In the genomic region with DNA sequence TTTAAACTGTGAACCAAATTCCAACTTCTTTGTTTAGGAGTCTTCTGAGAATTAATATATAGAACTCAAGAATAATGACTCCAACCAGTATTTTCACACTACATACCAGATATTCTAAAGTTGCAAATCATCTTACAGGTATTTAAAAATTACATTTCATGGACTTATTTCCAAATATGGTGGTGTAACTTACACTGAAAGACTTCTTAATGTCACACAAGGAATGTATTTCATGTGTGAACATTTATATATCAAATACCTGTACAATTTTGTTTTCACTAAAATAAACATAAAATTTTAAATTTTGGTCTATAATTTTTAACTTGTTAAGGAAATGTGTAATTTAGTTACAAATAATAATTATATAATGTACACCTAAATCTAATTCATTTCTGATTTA, we compare ENCODE assay signal across 28 cellular contexts. TPM values are rescaled to one million over a fixed set of nuclear protein-coding genes. Genes with fewer than 3 reads are reported as not detected.
A peak's percentile ranks its signal among the peaks of the same experiment; 100 is the strongest.
DNase-seq lines count a peak whose midpoint lies in the region; ATAC-seq, FAIRE-seq and TF ChIP-seq lines count a peak whose summit lies in the region.
"Had no signal": no experiment of that assay in that cellular context is flagged by ENCODE, and none has a peak within 500 bp of the region (broad histone marks: within the 10 kb centered on the region; RNA-seq: fewer than 3 reads in every experiment).

No MANE protein-coding gene starts in this region.

- H3K27ac ChIP-seq in A549, result no peak overlapping the region
- H3K27ac ChIP-seq in foreskin keratinocyte, result peak overlapping the region; percentile 4
- no peak overlapping the region for H3K27ac ChIP-seq in tibial artery
- H3K27ac ChIP-seq: BLaER1 treated with 17β-estradiol and CSF1 and Interleukin-3, amounts not matched to agents 10 nM and 100 nM had no signal

- peak overlapping the region; percentile 55 to 65 (median 60) for H3K4me3 Mint-ChIP-seq in nephron

- POLR2A ChIA-PET in A549 (lab: Yijun Ruan, JAX), result no interaction called here

- DNase-seq in A549 (ENCODE audit: low read depth in 1 of 2, low spot score in 1 of 2) (no peak), foreskin keratinocyte (peak in 1 of 2 donors; percentile 31), tibial artery (no peak)
- no peak for DNase-seq in activated CD8-positive, alpha-beta memory T cell treated with anti-CD3 and anti-CD28 coated beads for 24 hours
- DNase-seq in central memory CD4-positive, alpha-beta T cell, result no peak
- DNase-seq: AML-193; CD4-positive, alpha-beta T cell; COR-L47; DMS53; HCEC 1CT; IMR-90; Karpas-422; MV-4-11; NCI-H1105; NCI-H146; NCI-H1930; NCI-H446 treated with DMSO at 0.1 percent for 48 hours; NCI-H526; NCI-H82; NK-92 treated with Interleukin-12 subunit alpha and Interleukin-12 subunit beta, amount 100 ng/mL, for 24 hours; PC-3 had no signal

- peaks cover 16% of the 10 kb centered on the region for H3K27me3 ChIP-seq in Loucy (ENCODE audit: insufficient read depth, low read length, poor library complexity, severe bottlenecking)
- H3K27me3 ChIP-seq in foreskin keratinocyte, result no peaks in the 10 kb centered on the region
- H3K27me3 ChIP-seq in tibial artery, result no peaks in the 10 kb centered on the region
- H3K27me3 ChIP-seq: SJSA1 had no signal

- no peaks in the 10 kb centered on the region for H3K9me2 ChIP-seq in Loucy (replicated peaks; ENCODE audit: low read depth, low read length)

- ATAC-seq in A549 (no peak), foreskin keratinocyte (no peak), GM21717 (IDR thresholded peaks at IDR 0.05; ENCODE audit: unreplicated experiment) (no peak)
- ATAC-seq: PC-3, Right ventricle myocardium inferior had no signal

- no peaks in the 10 kb centered on the region for H3K36me3 Mint-ChIP-seq in nephron (ENCODE audit: low read depth)

- H3K4me1 ChIP-seq in A549 (peaks cover 3% of the 10 kb centered on the region; the same call in 1 of the 3 replicates), Loucy (ENCODE audit: insufficient read depth, low read length, poor library complexity, severe bottlenecking) (peaks cover 67% of the 10 kb centered on the region), foreskin keratinocyte (peaks cover 20% of the 10 kb centered on the region), tibial artery (peaks cover 0 to 2% (median 0%) of the 10 kb centered on the region in 4 donors)

- peaks cover 9% of the 10 kb centered on the region for H4K20me1 ChIP-seq in Loucy (ENCODE audit: insufficient read depth, low read length, poor library complexity, severe bottlenecking)

- no peak overlapping the region for H3K4me2 ChIP-seq in A549
- peak overlapping the region; percentile 93 for H3K4me2 ChIP-seq in Loucy (ENCODE audit: low read depth, low read length, poor library complexity, severe bottlenecking)
- H3K4me2 ChIP-seq: BLaER1 treated with 17β-estradiol and CSF1 and Interleukin-3, amounts not matched to agents 10 nM and 100 nM had no signal

- no peak for TF ChIP-seq EP300 in A549 (IDR thresholded peaks at IDR 0.05)

- H3K9me3 ChIP-seq in A549, result no peaks in the 10 kb centered on the region
- H3K9me3 ChIP-seq in Loucy (ENCODE audit: insufficient read depth, low read depth, low read length), result no peaks in the 10 kb centered on the region; the same call in 1 of the 2 replicates
- H3K9me3 ChIP-seq in tibial artery, result no peaks in the 10 kb centered on the region
- H3K9me3 ChIP-seq: BLaER1 treated with 17β-estradiol and CSF1 and Interleukin-3, amounts not matched to agents 10 nM and 100 nM; SJSA1 had no signal

- TF ChIP-seq CTCF in A549 (IDR thresholded peaks at IDR 0.05), result no peak
- no peak for TF ChIP-seq CTCF in Loucy (conservative IDR thresholded peaks at IDR 0.05; ENCODE audit: low read length)
- no peak for TF ChIP-seq CTCF in foreskin keratinocyte (conservative IDR thresholded peaks at IDR 0.05)
- no peak for TF ChIP-seq CTCF in nephron (IDR thresholded peaks at IDR 0.05; ENCODE audit: unreplicated experiment in 3 of 3)
- no peak for TF ChIP-seq CTCF in tibial artery (IDR thresholded peaks at IDR 0.05)

- H2AFZ ChIP-seq in Loucy (ENCODE audit: low read length), result no peak overlapping the region

- CTCF ChIA-PET in A549 (lab: Yijun Ruan, JAX), result no interaction called here

- no peaks in the 10 kb centered on the region for H3K36me3 ChIP-seq in Loucy (ENCODE audit: insufficient read depth, low read length)
- H3K36me3 ChIP-seq in tibial artery, result no peaks in the 10 kb centered on the region
- H3K36me3 ChIP-seq: BLaER1 treated with 17β-estradiol and CSF1 and Interleukin-3, amounts not matched to agents 10 nM and 100 nM had no signal

- no peaks in the 10 kb centered on the region for H3K9me3 Mint-ChIP-seq in nephron
- H3K9me3 Mint-ChIP-seq: CD4-positive, alpha-beta T cell had no signal

- peak overlapping the region in 1 of 3 experiments; percentile 38 for H3K27ac Mint-ChIP-seq in nephron
- H3K27ac Mint-ChIP-seq: CD4-positive, alpha-beta T cell had no signal

- FAIRE-seq in A549 (lab: Jason Lieb, UNC), result no peak
- FAIRE-seq: H1 had no signal

- no peak for TF ChIP-seq RAD21 in A549 (conservative IDR thresholded peaks at IDR 0.05 in 1 of 2, IDR thresholded peaks at IDR 0.05 in 1 of 2)

- TF ChIP-seq POLR2A in A549 (IDR thresholded peaks at IDR 0.05; ENCODE audit: low read length), result no peak

- intact Hi-C loops in tibial artery (cut with DNase I; ENCODE audit: low total_unique reads), result loop anchor here (5.0 to 10.0 kb wide), 2 partner anchors 217 to 314 kb away; partner anchors contain the start of genes PEX1 and RBM48

- peaks cover 5% of the 10 kb centered on the region for H3F3A ChIP-seq in Loucy (ENCODE audit: low read depth)

- peak overlapping the region; percentile 98 for H3K9ac ChIP-seq in Loucy (ENCODE audit: low read depth, low read length, poor library complexity, severe bottlenecking)
- H3K9ac ChIP-seq: BLaER1 treated with 17β-estradiol and CSF1 and Interleukin-3, amounts not matched to agents 10 nM and 100 nM had no signal

- H3K79me2 ChIP-seq in Loucy (ENCODE audit: insufficient read depth, low read length), result peaks cover 100% of the 10 kb centered on the region

- H3K4me3 ChIP-seq in A549 (no peak overlapping the region), Loucy (ENCODE audit: low read length, poor library complexity, severe bottlenecking) (peak overlapping the region; percentile 87), tibial artery (no peak overlapping the region)
- H3K4me3 ChIP-seq: BLaER1 treated with 17β-estradiol and CSF1 and Interleukin-3, amounts not matched to agents 10 nM and 100 nM; SJSA1 had no signal

- H3K4me1 Mint-ChIP-seq in nephron, result peaks cover 14% of the 10 kb centered on the region

- H3K27me3 Mint-ChIP-seq in nephron (ENCODE audit: low read depth), result peaks cover 40% of the 10 kb centered on the region

TF ChIP-seq in A549, 52 proteins besides CTCF, POLR2A, EP300 and RAD21:
- TF ChIP-seq MAX (IDR thresholded peaks at IDR 0.05), result no peak
- TF ChIP-seq RNF2 (IDR thresholded peaks at IDR 0.05; ENCODE audit: borderline replicate concordance, low read depth), result peak; percentile 91; the same call in 1 of the 2 replicates
TF ChIP-seq in A549: peak in this region for 1.

RNA-seq across cellular contexts. Expression of gene CDK6, which starts 2.6 kb away (rescaled TPM):
- polyA plus RNA-seq in A549 (2011; rRNA removed), result 22.4 and 25.9 TPM in 2 replicates
- polyA plus RNA-seq in A549 (2012; cell fraction: cytosol; rRNA removed), result 6.9 and 7.9 TPM in 2 replicates
- polyA plus RNA-seq in A549 (2012; cell fraction: nucleus; rRNA removed), result 13.6 and 14.3 TPM in 2 replicates
- 12.9 to 16.1 TPM (median 13.6 TPM) in 3 replicates for polyA plus RNA-seq in A549 (2017; fragmentation: RNase III; extraction: RNeasy Plus Mini Kit Qiagen cat#74134 plus additional on column Dnase treatment)
- 51.8 and 65.6 TPM in 2 replicates for polyA minus RNA-seq in A549 (2011; rRNA and poly(A)+ RNA removed)
- total RNA-seq in foreskin keratinocyte, result 80.6 and 96.9 TPM in 2 replicates
- polyA plus RNA-seq in foreskin keratinocyte, result 9.8 and 9.9 TPM in 2 replicates
